Comparison of ENCODE assay signal across 11 cellular contexts in the genomic region with DNA sequence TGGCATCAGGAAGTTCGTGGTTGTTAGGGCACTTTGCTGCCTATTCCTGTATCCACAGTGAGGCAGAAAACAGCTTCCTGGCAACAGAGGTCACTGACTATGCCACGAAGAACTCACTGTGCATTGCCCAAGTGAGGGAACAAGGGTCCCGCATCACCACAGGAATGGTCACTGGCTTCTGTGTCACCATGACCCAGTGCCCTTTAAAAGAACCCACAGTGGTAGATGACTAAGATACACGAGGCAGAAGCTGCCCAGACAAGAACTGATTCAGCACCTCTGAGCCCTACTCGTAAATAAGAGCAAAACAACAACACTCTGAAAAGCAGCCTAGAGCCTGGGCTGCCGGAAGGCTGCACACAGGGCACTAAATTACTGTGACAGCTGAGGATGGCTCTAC.
DNase-seq lines count a peak whose midpoint lies in the region; ATAC-seq, FAIRE-seq and TF ChIP-seq lines count a peak whose summit lies in the region.
"Had no signal": no experiment of that assay in that cellular context is flagged by ENCODE, and none has a peak within 500 bp of the region (broad histone marks: within the 10 kb centered on the region; RNA-seq: fewer than 3 reads in every experiment).

No MANE protein-coding gene starts in this region.

- H4K20me1 ChIP-seq in HepG2 (ENCODE audit: insufficient read depth, low read length) = no peaks in the 10 kb centered on the region

- in situ Hi-C loops in HepG2 (cut with HindIII; ENCODE audit: extremely low pct_ligation_motif_present, low pct_unique_long_range_greater_than_20kb) = no loop called here

- no peak for TF ChIP-seq RAD21 in HepG2 (CRISPR knock-in tag; IDR thresholded peaks at IDR 0.05)

- BruUV-seq in HepG2 (replicated peaks; lab: Mats Ljungman, UMichigan) = no TSS peak

- TF ChIP-seq CTCF in right lobe of liver (IDR thresholded peaks at IDR 0.05) (no peak), HepG2 (CRISPR knock-in tag; IDR thresholded peaks at IDR 0.05) (no peak), upper lobe of right lung (IDR thresholded peaks at IDR 0.05) (no peak)

- no peak overlapping the region for H2AFZ ChIP-seq in HepG2 (ENCODE audit: low read length)

- ATAC-seq in right lobe of liver (peak in 3 of 4 donors; percentile 20 to 52 (median 49)), HepG2 (no peak), upper lobe of right lung (peak; percentile 82)
- ATAC-seq: T-cell had no signal

- CTCF ChIA-PET in HepG2 (lab: Yijun Ruan, JAX; ENCODE audit: low intra/inter-chr PET ratio, low total read pairs) = no interaction called here

- TF ChIP-seq POLR2A in right lobe of liver (IDR thresholded peaks at IDR 0.05) (no peak), HepG2 (IDR thresholded peaks at IDR 0.05; ENCODE audit: insufficient read depth in 1 of 2, low read depth in 2 of 2, low read length in 2 of 2) (no peak), GM12891 (IDR thresholded peaks at IDR 0.05; ENCODE audit: low read depth, low read length) (no peak)

- DNase-seq in right lobe of liver (no peak), HepG2 (ENCODE audit: low spot score) (no peak), SW 1271 (lab: John Stamatoyannopoulos, UW) (peak; percentile 12 to 26), hepatic stellate cell (ENCODE audit: low spot score) (peak; percentile 54), upper lobe of right lung (no peak), GOT3 (lab: John Stamatoyannopoulos, UW) (no peak), GM12891 (ENCODE audit: insufficient read length, low spot score) (no peak), NCI-H1105 (lab: John Stamatoyannopoulos, UW) (no peak)
- DNase-seq: NCI-H2081, T-cell had no signal

- no peaks in the 10 kb centered on the region for H3K9me3 ChIP-seq in right lobe of liver
- no peaks in the 10 kb centered on the region for H3K9me3 ChIP-seq in HepG2 (ENCODE audit: low read length)
- H3K9me3 ChIP-seq in upper lobe of right lung = no peaks in the 10 kb centered on the region
- H3K9me3 ChIP-seq: neutrophil had no signal

- H3K27ac ChIP-seq in right lobe of liver = no peak overlapping the region
- H3K27ac ChIP-seq in HepG2 (ENCODE audit: extremely low read length, insufficient read depth, low read length) = no peak overlapping the region
- no peak overlapping the region for H3K27ac ChIP-seq in upper lobe of right lung
- H3K27ac ChIP-seq: neutrophil had no signal

- FAIRE-seq in HepG2 (lab: Jason Lieb, UNC) = no peak
- no peak for FAIRE-seq in GM12891 (lab: Jason Lieb, UNC)

- no peak overlapping the region for H3K4me2 ChIP-seq in HepG2 (ENCODE audit: low read depth, low read length)

- H3K27me3 ChIP-seq in right lobe of liver (no peaks in the 10 kb centered on the region), HepG2 (ENCODE audit: control insufficient read depth in 1 of 2, insufficient read depth in 2 of 2, low read length in 2 of 2) (no peaks in the 10 kb centered on the region), upper lobe of right lung (no peaks in the 10 kb centered on the region)
- H3K27me3 ChIP-seq: neutrophil had no signal

- TF ChIP-seq EP300 in HepG2 (IDR thresholded peaks at IDR 0.05; ENCODE audit: low read depth in 2 of 2, low read length in 2 of 2) (no peak), HepG2 (CRISPR knock-in tag; IDR thresholded peaks at IDR 0.05; ENCODE audit: borderline replicate concordance) (no peak)

- intact Hi-C loops in right lobe of liver (cut with DNase I) = no loop called here
- intact Hi-C loops in HepG2 (cut with micrococcal nuclease; ENCODE audit: unreplicated experiment) = no loop called here
- intact Hi-C loops in upper lobe of right lung (cut with DNase I) = no loop called here

- H3K79me2 ChIP-seq in HepG2 (ENCODE audit: insufficient read depth, low read length) = no peaks in the 10 kb centered on the region

- no peaks in the 10 kb centered on the region for H3K36me3 ChIP-seq in right lobe of liver
- H3K36me3 ChIP-seq in HepG2 (replicated peaks in 1 of 2; ENCODE audit: control insufficient read depth in 1 of 2, insufficient read depth in 2 of 2, low read length in 2 of 2) = peaks cover 1 to 34% of the 10 kb centered on the region in 2 experiments; a peak in 4 of 5 replicates
- no peaks in the 10 kb centered on the region for H3K36me3 ChIP-seq in upper lobe of right lung

- H3K4me3 ChIP-seq in right lobe of liver (no peak overlapping the region), HepG2 (replicated peaks in 1 of 3; ENCODE audit: insufficient read depth in 1 of 3, low read depth in 2 of 3, low read length in 3 of 3) (no peak overlapping the region), upper lobe of right lung (no peak overlapping the region)

- H3K9ac ChIP-seq in HepG2 (ENCODE audit: insufficient read depth, low read depth, low read length) = no peak overlapping the region

- POLR2A ChIA-PET in HepG2 (lab: Yijun Ruan, JAX) = no interaction called here

- peaks cover 0 to 2% (median 0%) of the 10 kb centered on the region in 4 donors for H3K4me1 ChIP-seq in right lobe of liver
- H3K4me1 ChIP-seq in HepG2 (ENCODE audit: insufficient read depth, low read length) = no peaks in the 10 kb centered on the region
- H3K4me1 ChIP-seq in upper lobe of right lung = peaks cover 8% of the 10 kb centered on the region

- 26% methylated on average over 6 of the region's 6 CpGs for WGBS in right lobe of liver (ENCODE audit: insufficient coverage, low coverage, low lambda C conversion rate, missing lambda C conversion rate)
- 76% methylated on average over 6 of the region's 6 CpGs for WGBS in HepG2 (ENCODE audit: low lambda C conversion rate)

TF ChIP-seq in HepG2, 621 proteins besides CTCF, POLR2A, EP300 and RAD21:
- TF ChIP-seq ZNF33B (CRISPR knock-in tag; IDR thresholded peaks at IDR 0.05) = no peak
- TF ChIP-seq ETS1 (CRISPR knock-in tag; IDR thresholded peaks at IDR 0.05) = no peak
- no peak for TF ChIP-seq PHF21A (CRISPR knock-in tag; IDR thresholded peaks at IDR 0.05)
- TF ChIP-seq PITX1 (CRISPR knock-in tag; IDR thresholded peaks at IDR 0.05) = no peak
- no peak for TF ChIP-seq SKI (IDR thresholded peaks at IDR 0.05; ENCODE audit: partially characterized antibody)

TF ChIP-seq in GM12891, 5 proteins besides CTCF, POLR2A, EP300 and RAD21:
- TF ChIP-seq TAF1 (IDR thresholded peaks at IDR 0.05; ENCODE audit: low read depth, low read length) = no peak
- TF ChIP-seq SPI1 (IDR thresholded peaks at IDR 0.05; ENCODE audit: low read depth, low read length) = no peak
- no peak for TF ChIP-seq POU2F2 (IDR thresholded peaks at IDR 0.05; ENCODE audit: low read depth, low read length)
- TF ChIP-seq POLR2AphosphoS5 (IDR thresholded peaks at IDR 0.05; ENCODE audit: low read depth, low read length) = no peak
- no peak for TF ChIP-seq PAX5 (IDR thresholded peaks at IDR 0.05; ENCODE audit: insufficient read depth, low read length, severe bottlenecking)

Comparison
In these comparisons a context has a peak if more than half of its experiments do, and no peak if none do; other contexts are left out.
1. DNase-seq: peak in SW 1271 (2 of 2) and hepatic stellate cell (single experiment); none in right lobe of liver (0 of 3), HepG2 (single experiment), upper lobe of right lung (single experiment), GOT3 (single experiment), GM12891 (single experiment) and NCI-H1105 (single experiment).